ENCODE assay signal across 1 cellular context in genomic region chr3:179701176-179701827, GRCh38.
TF ChIP-seq lines count a peak whose summit lies in the region.

No MANE protein-coding gene starts in this region.

TF ChIP-seq in GM23338, 12 proteins besides CTCF, POLR2A, EP300 and RAD21 (continued from another document):
- no peak for TF ChIP-seq ZNF462 (CRISPR knock-in tag; IDR thresholded peaks at IDR 0.05)
- no peak for TF ChIP-seq STAT1 (IDR thresholded peaks at IDR 0.05; ENCODE audit: unreplicated experiment)
- no peak for TF ChIP-seq EZH2phosphoT487 (IDR thresholded peaks at IDR 0.05; ENCODE audit: unreplicated experiment)
- TF ChIP-seq EZH2 (IDR thresholded peaks at IDR 0.05; ENCODE audit: low read depth, unreplicated experiment), result no peak
- no peak for TF ChIP-seq ETS1 (IDR thresholded peaks at IDR 0.05)
